Comparison of ENCODE assay signal across 1 cellular context in the genomic region with DNA sequence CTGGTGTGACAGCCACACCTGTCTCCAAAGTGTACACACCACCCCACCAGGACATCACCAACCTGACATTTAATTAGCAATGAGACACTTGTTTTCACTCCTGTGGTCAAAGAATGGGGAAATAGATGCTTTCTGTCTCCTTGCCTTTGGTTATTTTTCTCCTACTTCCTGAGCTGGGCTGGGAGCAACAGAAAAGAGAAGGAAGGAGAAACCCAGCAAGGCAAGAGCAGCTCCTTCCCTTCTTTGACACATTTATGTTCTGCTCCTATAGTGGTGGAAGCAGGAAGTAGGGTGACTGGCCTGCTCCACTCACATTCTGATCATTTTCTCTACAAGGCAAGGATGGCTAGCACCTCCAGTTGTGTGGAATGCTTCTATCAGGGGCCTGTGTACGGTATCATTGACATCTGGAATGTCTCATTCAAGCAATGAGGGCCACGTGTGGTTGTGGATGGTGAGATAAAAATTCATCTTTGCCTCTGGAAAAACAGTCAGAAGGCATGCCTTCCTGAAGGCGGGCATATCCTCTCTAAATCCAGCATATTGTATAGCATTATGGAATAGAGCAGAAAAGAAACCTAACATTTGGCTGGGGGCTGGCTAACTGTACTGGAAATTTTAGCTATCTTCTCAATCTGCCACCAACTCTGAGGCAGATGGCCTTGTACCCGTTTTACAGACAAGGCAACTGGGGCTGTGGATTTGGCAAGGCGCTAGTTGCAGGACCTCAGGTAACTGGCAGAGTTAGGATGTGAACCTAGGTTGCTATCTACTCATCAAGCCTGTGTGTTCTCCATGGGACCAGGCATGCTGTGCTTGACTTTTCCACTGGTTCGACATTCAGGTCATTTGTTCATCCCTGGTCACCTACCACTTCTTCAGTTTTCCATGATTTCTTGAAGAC.
TF ChIP-seq lines count a peak whose summit lies in the region.

No MANE protein-coding gene starts in this region.

TF ChIP-seq in K562, 482 proteins besides CTCF, POLR2A, EP300 and RAD21 (continued from another document):
- TF ChIP-seq, protein P1, sequence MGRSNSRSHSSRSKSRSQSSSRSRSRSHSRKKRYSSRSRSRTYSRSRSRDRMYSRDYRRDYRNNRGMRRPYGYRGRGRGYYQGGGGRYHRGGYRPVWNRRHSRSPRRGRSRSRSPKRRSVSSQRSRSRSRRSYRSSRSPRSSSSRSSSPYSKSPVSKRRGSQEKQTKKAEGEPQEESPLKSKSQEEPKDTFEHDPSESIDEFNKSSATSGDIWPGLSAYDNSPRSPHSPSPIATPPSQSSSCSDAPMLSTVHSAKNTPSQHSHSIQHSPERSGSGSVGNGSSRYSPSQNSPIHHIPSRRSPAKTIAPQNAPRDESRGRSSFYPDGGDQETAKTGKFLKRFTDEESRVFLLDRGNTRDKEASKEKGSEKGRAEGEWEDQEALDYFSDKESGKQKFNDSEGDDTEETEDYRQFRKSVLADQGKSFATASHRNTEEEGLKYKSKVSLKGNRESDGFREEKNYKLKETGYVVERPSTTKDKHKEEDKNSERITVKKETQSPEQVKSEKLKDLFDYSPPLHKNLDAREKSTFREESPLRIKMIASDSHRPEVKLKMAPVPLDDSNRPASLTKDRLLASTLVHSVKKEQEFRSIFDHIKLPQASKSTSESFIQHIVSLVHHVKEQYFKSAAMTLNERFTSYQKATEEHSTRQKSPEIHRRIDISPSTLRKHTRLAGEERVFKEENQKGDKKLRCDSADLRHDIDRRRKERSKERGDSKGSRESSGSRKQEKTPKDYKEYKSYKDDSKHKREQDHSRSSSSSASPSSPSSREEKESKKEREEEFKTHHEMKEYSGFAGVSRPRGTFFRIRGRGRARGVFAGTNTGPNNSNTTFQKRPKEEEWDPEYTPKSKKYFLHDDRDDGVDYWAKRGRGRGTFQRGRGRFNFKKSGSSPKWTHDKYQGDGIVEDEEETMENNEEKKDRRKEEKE (IDR thresholded peaks at IDR 0.05; ENCODE audit: borderline replicate concordance in 1 of 2, control insufficient read depth in 1 of 2, low read depth in 2 of 2, low read length in 1 of 2), result no peak
- no peak for TF ChIP-seq ETS2 (tag; IDR thresholded peaks at IDR 0.05; ENCODE audit: borderline replicate concordance, poor library complexity, severe bottlenecking)
- peak; percentile 40 to 78; a peak in 3 of 4 replicates for TF ChIP-seq TRIM24 (IDR thresholded peaks at IDR 0.05)
- no peak for TF ChIP-seq BMI1 (IDR thresholded peaks at IDR 0.05; ENCODE audit: low read length)
- no peak for TF ChIP-seq RBM15 (IDR thresholded peaks at IDR 0.05; ENCODE audit: insufficient read depth, low read length)
- no peak for TF ChIP-seq NR2C2 (CRISPR knock-in tag; IDR thresholded peaks at IDR 0.05)
- TF ChIP-seq NR2C2 (tag; IDR thresholded peaks at IDR 0.05), result no peak
- no peak for TF ChIP-seq ZNF639 (CRISPR knock-in tag; conservative IDR thresholded peaks at IDR 0.05 in 1 of 2, IDR thresholded peaks at IDR 0.05 in 1 of 2)
- TF ChIP-seq CBX5 (IDR thresholded peaks at IDR 0.05; ENCODE audit: borderline replicate concordance, low read depth), result peak; percentile 82; the same call in 1 of the 2 replicates
- 0 out of 2 replicates have a peak, but pooled peaks have one; percentile 44 for TF ChIP-seq CBX1 (IDR thresholded peaks at IDR 0.05; ENCODE audit: low read depth)
- TF ChIP-seq RCOR1 (IDR thresholded peaks at IDR 0.05; ENCODE audit: borderline replicate concordance in 1 of 2, low read depth in 2 of 2, low read length in 2 of 2), result no peak
- peak; percentile 70 for TF ChIP-seq TRIM28 (IDR thresholded peaks at IDR 0.05)
- TF ChIP-seq ZNF740 (CRISPR knock-in tag; IDR thresholded peaks at IDR 0.05), result no peak
- no peak for TF ChIP-seq ZNF740 (tag; IDR thresholded peaks at IDR 0.05)
- no peak for TF ChIP-seq NBN (IDR thresholded peaks at IDR 0.05; ENCODE audit: low read depth)
- TF ChIP-seq, protein P2, sequence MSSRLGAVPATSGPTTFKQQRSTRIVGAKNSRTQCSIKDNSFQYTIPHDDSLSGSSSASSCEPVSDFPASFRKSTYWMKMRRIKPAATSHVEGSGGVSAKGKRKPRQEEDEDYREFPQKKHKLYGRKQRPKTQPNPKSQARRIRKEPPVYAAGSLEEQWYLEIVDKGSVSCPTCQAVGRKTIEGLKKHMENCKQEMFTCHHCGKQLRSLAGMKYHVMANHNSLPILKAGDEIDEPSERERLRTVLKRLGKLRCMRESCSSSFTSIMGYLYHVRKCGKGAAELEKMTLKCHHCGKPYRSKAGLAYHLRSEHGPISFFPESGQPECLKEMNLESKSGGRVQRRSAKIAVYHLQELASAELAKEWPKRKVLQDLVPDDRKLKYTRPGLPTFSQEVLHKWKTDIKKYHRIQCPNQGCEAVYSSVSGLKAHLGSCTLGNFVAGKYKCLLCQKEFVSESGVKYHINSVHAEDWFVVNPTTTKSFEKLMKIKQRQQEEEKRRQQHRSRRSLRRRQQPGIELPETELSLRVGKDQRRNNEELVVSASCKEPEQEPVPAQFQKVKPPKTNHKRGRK (tag; IDR thresholded peaks at IDR 0.05), result no peak
- TF ChIP-seq AFF1 (IDR thresholded peaks at IDR 0.05; ENCODE audit: low read depth in 1 of 2, partially characterized antibody in 2 of 2), result no peak
- no peak for TF ChIP-seq HIVEP1 (CRISPR knock-in tag; IDR thresholded peaks at IDR 0.05)
- no peak for TF ChIP-seq XRCC5 (IDR thresholded peaks at IDR 0.05; ENCODE audit: low read depth, low read length)
- TF ChIP-seq LCOR (CRISPR knock-in tag; IDR thresholded peaks at IDR 0.05), result no peak
- peak in 1 of 2 experiments; percentile 77; a peak in 1 of 3 replicates for TF ChIP-seq CBX3 (IDR thresholded peaks at IDR 0.05; ENCODE audit: borderline replicate concordance in 1 of 2, low read length in 2 of 2)
- TF ChIP-seq CBFA2T3 (IDR thresholded peaks at IDR 0.05), result no peak; the same call in 1 of the 2 replicates
- TF ChIP-seq ZFX (CRISPR knock-in tag; IDR thresholded peaks at IDR 0.05), result no peak
- TF ChIP-seq, protein P3, sequence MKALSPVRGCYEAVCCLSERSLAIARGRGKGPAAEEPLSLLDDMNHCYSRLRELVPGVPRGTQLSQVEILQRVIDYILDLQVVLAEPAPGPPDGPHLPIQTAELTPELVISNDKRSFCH (CRISPR knock-in tag; IDR thresholded peaks at IDR 0.05), result no peak
- TF ChIP-seq, protein P3 (tag; IDR thresholded peaks at IDR 0.05), result no peak
- no peak for TF ChIP-seq ETS1 (conservative IDR thresholded peaks at IDR 0.05; ENCODE audit: control insufficient read depth, low read depth, low read length)
- no peak for TF ChIP-seq ARID2 (IDR thresholded peaks at IDR 0.05)
- no peak for TF ChIP-seq KLF16 (IDR thresholded peaks at IDR 0.05)
- no peak for TF ChIP-seq MCM3 (IDR thresholded peaks at IDR 0.05)
- no peak for TF ChIP-seq BCL6 (CRISPR knock-in tag; IDR thresholded peaks at IDR 0.05)
- TF ChIP-seq ZNF324 (CRISPR knock-in tag; IDR thresholded peaks at IDR 0.05), result peak; percentile 100
- TF ChIP-seq ARHGAP35 (IDR thresholded peaks at IDR 0.05; ENCODE audit: partially characterized antibody), result no peak
- TF ChIP-seq TFE3 (CRISPR knock-in tag; IDR thresholded peaks at IDR 0.05), result no peak
- TF ChIP-seq ZNF668 (CRISPR knock-in tag; IDR thresholded peaks at IDR 0.05), result no peak
- TF ChIP-seq ZKSCAN3 (CRISPR knock-in tag; IDR thresholded peaks at IDR 0.05), result no peak
- TF ChIP-seq TAF7 (tag; IDR thresholded peaks at IDR 0.05), result no peak
- no peak for TF ChIP-seq GABPB1 (CRISPR knock-in tag; IDR thresholded peaks at IDR 0.05)
- TF ChIP-seq, protein P4, sequence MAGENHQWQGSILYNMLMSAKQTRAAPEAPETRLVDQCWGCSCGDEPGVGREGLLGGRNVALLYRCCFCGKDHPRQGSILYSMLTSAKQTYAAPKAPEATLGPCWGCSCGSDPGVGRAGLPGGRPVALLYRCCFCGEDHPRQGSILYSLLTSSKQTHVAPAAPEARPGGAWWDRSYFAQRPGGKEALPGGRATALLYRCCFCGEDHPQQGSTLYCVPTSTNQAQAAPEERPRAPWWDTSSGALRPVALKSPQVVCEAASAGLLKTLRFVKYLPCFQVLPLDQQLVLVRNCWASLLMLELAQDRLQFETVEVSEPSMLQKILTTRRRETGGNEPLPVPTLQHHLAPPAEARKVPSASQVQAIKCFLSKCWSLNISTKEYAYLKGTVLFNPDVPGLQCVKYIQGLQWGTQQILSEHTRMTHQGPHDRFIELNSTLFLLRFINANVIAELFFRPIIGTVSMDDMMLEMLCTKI (IDR thresholded peaks at IDR 0.05; ENCODE audit: partially characterized antibody), result no peak
- no peak for TF ChIP-seq ZBED1 (IDR thresholded peaks at IDR 0.05)
- TF ChIP-seq HLTF (IDR thresholded peaks at IDR 0.05), result no peak
TF ChIP-seq in K562: peak in this region for 6.
